8 cellular contexts compared by ENCODE assay signal in genomic region chr1:68497358-68497698, GRCh38. TPM values are rescaled to one million over a fixed set of nuclear protein-coding genes. Genes with fewer than 3 reads are reported as not detected.
A peak's percentile ranks its signal among the peaks of the same experiment; 100 is the strongest.
DNase-seq lines count a peak whose midpoint lies in the region; ATAC-seq and TF ChIP-seq lines count a peak whose summit lies in the region.

No MANE protein-coding gene starts in this region.

- H3K4me3 Mint-ChIP-seq in effector memory CD8-positive, alpha-beta T cell: peak overlapping the region; percentile 82 to 87

- H3K36me3 ChIP-seq in cardiac muscle cell: no peaks in the 10 kb centered on the region
- H3K36me3 ChIP-seq in HUES48 (ENCODE audit: control insufficient read depth, insufficient read depth, low read length): peaks cover 20% of the 10 kb centered on the region

- H3K9ac ChIP-seq in HUES48 (ENCODE audit: low read depth, low read length): no peak overlapping the region; the same call in 1 of the 2 replicates

- peaks cover 37 to 43% of the 10 kb centered on the region in 2 donors for H3K4me1 Mint-ChIP-seq in effector memory CD8-positive, alpha-beta T cell (ENCODE audit: low read depth in 2 of 2)

- peak overlapping the region; percentile 66 to 81 for H3K27ac Mint-ChIP-seq in effector memory CD8-positive, alpha-beta T cell

- H3K27ac ChIP-seq in cardiac muscle cell (no peak overlapping the region), HUES48 (ENCODE audit: low read depth, low read length) (peak overlapping the region; percentile 50)

- no peak for DNase-seq in cardiac muscle cell (ENCODE audit: low read depth in 1 of 2, low spot score in 1 of 2)
- no peak for DNase-seq in Right ventricle myocardium superior
- no peak for DNase-seq in effector memory CD8-positive, alpha-beta T cell
- no peak for DNase-seq in omental fat pad (ENCODE audit: low spot score)
- no peak for DNase-seq in DMS153 (lab: John Stamatoyannopoulos, UW)
- no peak for DNase-seq in GM13976 (ENCODE audit: low spot score)
- no peak for DNase-seq in activated effector memory CD4-positive, alpha-beta T cell treated with anti-CD3 and anti-CD28 coated beads, Interleukin-2, amount 50 U/mL, for 16 hours

- H3K27me3 Mint-ChIP-seq in effector memory CD8-positive, alpha-beta T cell: peaks cover 0 to 8% of the 10 kb centered on the region in 2 donors

- H3K27me3 ChIP-seq in cardiac muscle cell (no peaks in the 10 kb centered on the region), HUES48 (ENCODE audit: control insufficient read depth, insufficient read depth, low read length) (no peaks in the 10 kb centered on the region)

- no peak for ATAC-seq in Right ventricle myocardium superior (ENCODE audit: poor library complexity)
- peak; percentile 5 for ATAC-seq in effector memory CD8-positive, alpha-beta T cell (replicated peaks)
- ATAC-seq in omental fat pad (ENCODE audit: low FRiP score): peak; percentile 14

- in situ Hi-C loops in GM13976 (cut with MboI; ENCODE audit: low sequenced_read_pairs, unreplicated experiment): no loop called here

- peaks cover 0 to 10% of the 10 kb centered on the region in 2 donors for H3K9me3 Mint-ChIP-seq in effector memory CD8-positive, alpha-beta T cell

- TF ChIP-seq CTCF in cardiac muscle cell (IDR thresholded peaks at IDR 0.05; ENCODE audit: low read depth, low read length): no peak
- TF ChIP-seq CTCF in omental fat pad (IDR thresholded peaks at IDR 0.05): no peak
- TF ChIP-seq CTCF in GM13976 (IDR thresholded peaks at IDR 0.05; ENCODE audit: borderline replicate concordance, control extremely low read depth, extremely low read depth, insufficient read depth, missing control alignments): no peak

- H3K4me3 ChIP-seq in cardiac muscle cell: peak overlapping the region; percentile 67
- H3K4me3 ChIP-seq in HUES48 (ENCODE audit: low read depth, low read length): peak overlapping the region; percentile 92

- H3K4me1 ChIP-seq in cardiac muscle cell (ENCODE audit: low read depth) (peaks cover 3% of the 10 kb centered on the region), HUES48 (ENCODE audit: control insufficient read depth, insufficient read depth, low read length) (peaks cover 12% of the 10 kb centered on the region; the same call in 1 of the 2 replicates)

- intact Hi-C loops in Right ventricle myocardium superior (cut with DNase I): no loop called here

- no peaks in the 10 kb centered on the region for H3K9me3 ChIP-seq in cardiac muscle cell (ENCODE audit: low read depth)
- no peaks in the 10 kb centered on the region for H3K9me3 ChIP-seq in HUES48 (ENCODE audit: control insufficient read depth, insufficient read depth, low read length)

- no peaks in the 10 kb centered on the region for H3K36me3 Mint-ChIP-seq in effector memory CD8-positive, alpha-beta T cell (ENCODE audit: insufficient read depth)

RNA-seq across cellular contexts. Expression of gene DEPDC1, which starts 0.4 kb away (rescaled TPM):
- total RNA-seq in cardiac muscle cell (2.3 and 37.6 TPM in 2 replicates), Right ventricle myocardium superior (0.56 TPM), omental fat pad (under 1 TPM in 2 of 4 donors, not detected in 2; 0.19 to 0.96 TPM)
- polyA plus RNA-seq in cardiac muscle cell: 4.9 and 29.8 TPM in 2 replicates

RNA-seq across cellular contexts. Expression of gene RPE65, which starts 47.6 kb away (rescaled TPM):
- total RNA-seq in cardiac muscle cell (0.51 and 0.95 TPM in 2 replicates), Right ventricle myocardium superior (not detected), omental fat pad (not detected)
- polyA plus RNA-seq in cardiac muscle cell: 0.67 TPM in 1 of 2 replicates, not detected in the other
